In the genomic region with DNA sequence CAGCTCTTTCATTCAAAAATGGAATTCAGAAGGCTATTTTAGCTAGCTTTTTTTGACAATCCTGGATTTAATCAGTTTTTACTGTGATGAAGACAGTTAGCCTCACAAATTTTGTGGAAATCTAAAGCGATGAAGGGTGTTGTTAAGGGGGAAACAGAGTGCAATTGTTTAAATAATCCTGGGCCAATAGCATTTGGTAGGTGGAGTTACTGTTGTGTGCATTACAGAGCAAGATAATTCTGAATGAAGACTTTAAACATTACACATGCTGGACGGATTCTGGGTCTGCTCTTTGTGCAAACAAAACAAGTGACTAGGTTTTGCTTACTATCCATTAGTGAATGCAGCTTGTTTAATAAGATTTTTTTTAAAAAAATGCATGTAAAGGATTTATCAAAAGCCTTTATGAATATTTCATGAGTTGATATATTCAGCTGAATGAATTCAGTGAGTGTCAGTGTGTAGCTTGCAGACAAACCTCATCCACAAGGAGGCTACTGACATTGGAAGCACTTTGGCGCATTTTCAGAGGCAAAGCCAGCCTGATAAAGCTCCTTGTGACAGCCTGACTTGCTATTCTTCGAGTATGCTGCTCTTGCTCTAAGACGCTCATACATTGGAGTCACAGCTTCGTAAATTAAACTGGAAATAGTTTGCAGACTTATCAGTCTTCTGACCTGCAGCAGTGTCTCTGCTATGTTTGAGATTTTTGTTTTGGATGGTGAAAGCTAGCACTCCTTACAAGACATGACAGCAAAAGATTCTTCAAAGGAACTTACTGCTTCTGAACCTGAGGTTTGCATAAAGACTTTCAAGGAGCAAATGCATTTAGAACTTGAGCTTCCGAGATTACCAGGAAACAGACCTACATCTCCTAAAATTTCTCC, we compare ENCODE assay signal across 17 cellular contexts.
A peak's percentile ranks its signal among the peaks of the same experiment; 100 is the strongest.
DNase-seq lines count a peak whose midpoint lies in the region; ATAC-seq, FAIRE-seq and TF ChIP-seq lines count a peak whose summit lies in the region.
"Had no signal": no experiment of that assay in that cellular context is flagged by ENCODE, and none has a peak within 500 bp of the region (broad histone marks: within the 10 kb centered on the region; RNA-seq: fewer than 3 reads in every experiment).

No MANE protein-coding gene starts in this region.

- TF ChIP-seq CTCF in astrocyte (IDR thresholded peaks at IDR 0.05; ENCODE audit: insufficient read depth, low read depth, low read length): no peak

- H3K4me3 ChIP-seq in astrocyte (ENCODE audit: insufficient read depth, low read depth, low read length): peak overlapping the region; percentile 2
- H3K4me3 ChIP-seq: Peyer's patch, skin epidermis, thyroid gland had no signal

- H3K27me3 ChIP-seq in astrocyte (ENCODE audit: insufficient read depth, low read length): no peaks in the 10 kb centered on the region
- H3K27me3 ChIP-seq: Peyer's patch, thyroid gland had no signal

- peak overlapping the region; percentile 75 for H3K4me2 ChIP-seq in astrocyte (ENCODE audit: low read length)

- H2AFZ ChIP-seq in astrocyte (ENCODE audit: low read depth, low read length): peak overlapping the region; percentile 0

- no peaks in the 10 kb centered on the region for H4K20me1 ChIP-seq in astrocyte (ENCODE audit: insufficient read depth, low read length)

- H3K9me3 ChIP-seq in astrocyte (ENCODE audit: insufficient read depth, low read depth, low read length): no peaks in the 10 kb centered on the region
- H3K9me3 ChIP-seq: Peyer's patch, thyroid gland had no signal

- H3K79me2 ChIP-seq in astrocyte (ENCODE audit: insufficient read depth, low read length): no peaks in the 10 kb centered on the region

- H3K9me3 Mint-ChIP-seq in astrocyte (ENCODE audit: unreplicated experiment): no peaks in the 10 kb centered on the region
- H3K9me3 Mint-ChIP-seq: activated CD8-positive, alpha-beta T cell treated with anti-CD3 and anti-CD28 coated beads for 36 hours; T-helper 2 cell treated with Interferon-gamma antibody and Interleukin-4, amounts not matched to agents 5 μg/mL and 100 μg/mL, for 36 hours had no signal

- no peak for FAIRE-seq in astrocyte (lab: Jason Lieb, UNC)

- no peaks in the 10 kb centered on the region for H3K4me1 ChIP-seq in astrocyte (ENCODE audit: insufficient read depth, low read length)
- H3K4me1 ChIP-seq: Peyer's patch, thyroid gland had no signal

- no peak overlapping the region for H3K9ac ChIP-seq in astrocyte (ENCODE audit: low read length)

- no peak overlapping the region for H3K4me3 Mint-ChIP-seq in astrocyte (ENCODE audit: unreplicated experiment)
- H3K4me3 Mint-ChIP-seq: activated CD8-positive, alpha-beta T cell treated with anti-CD3 and anti-CD28 coated beads for 36 hours; T-helper 2 cell treated with Interferon-gamma antibody and Interleukin-4, amounts not matched to agents 5 μg/mL and 100 μg/mL, for 36 hours had no signal

- H3K27ac Mint-ChIP-seq in astrocyte (ENCODE audit: unreplicated experiment): no peak overlapping the region
- H3K27ac Mint-ChIP-seq: activated CD8-positive, alpha-beta T cell treated with anti-CD3 and anti-CD28 coated beads for 36 hours; T-helper 2 cell treated with Interferon-gamma antibody and Interleukin-4, amounts not matched to agents 5 μg/mL and 100 μg/mL, for 36 hours had no signal

- no peaks in the 10 kb centered on the region for H3K36me3 ChIP-seq in astrocyte (ENCODE audit: insufficient read depth, low read length)
- H3K36me3 ChIP-seq: Peyer's patch, thyroid gland had no signal

- no peak overlapping the region for H3K27ac ChIP-seq in astrocyte (ENCODE audit: low read depth, low read length)
- H3K27ac ChIP-seq: Peyer's patch, skin epidermis, thyroid gland had no signal

- no peaks in the 10 kb centered on the region for H3K36me3 Mint-ChIP-seq in astrocyte (ENCODE audit: low read depth, unreplicated experiment)

- ATAC-seq in stimulated activated naive CD8-positive, alpha-beta T cell treated with anti-CD3 and anti-CD28 coated beads, Interleukin-15, Interleukin-2, amounts not matched to agents 100 U/mL and 50 U/mL, for 24 hours: no peak
- ATAC-seq in HG02840 (IDR thresholded peaks at IDR 0.05; ENCODE audit: low FRiP score, unreplicated experiment): no peak
- ATAC-seq: activated CD8-positive, alpha-beta T cell treated with anti-CD3 and anti-CD28 coated beads for 36 hours had no signal

- H3K4me1 Mint-ChIP-seq in astrocyte (ENCODE audit: low read depth, unreplicated experiment): no peaks in the 10 kb centered on the region

- H3K27me3 Mint-ChIP-seq in astrocyte (ENCODE audit: low read depth, unreplicated experiment): no peaks in the 10 kb centered on the region

- DNase-seq in NCI-H460 (ENCODE audit: extremely low read depth, low read depth) (peak; percentile 62), astrocyte (ENCODE audit: low read depth) (peak; percentile 29), hypothalamus (lab: John Stamatoyannopoulos, UW) (peak in 33 of 51 donors; percentile 6 to 88 (median 48)), superior temporal gyrus (ENCODE audit: extremely low spot score) (peak; percentile 95), HCEC 1CT (no peak)
- DNase-seq in stimulated activated naive CD8-positive, alpha-beta T cell treated with anti-CD3 and anti-CD28 coated beads, Interleukin-15, Interleukin-2, amounts not matched to agents 100 U/mL and 50 U/mL, for 24 hours: no peak
- DNase-seq: activated CD8-positive, alpha-beta T cell treated with anti-CD3 and anti-CD28 coated beads for 36 hours; activated naive CD4-positive, alpha-beta T cell; foreskin fibroblast; KBM-7; kidney glomerular epithelial cell; NCI-H2107; Peyer's patch; thyroid gland had no signal

Comparison
In these comparisons a context has a peak if more than half of its experiments do, and no peak if none do; other contexts are left out.
1. DNase-seq: peak in NCI-H460 (single experiment), astrocyte (single experiment), hypothalamus (33 of 51) and superior temporal gyrus (single experiment); none in stimulated activated naive CD8-positive, alpha-beta T cell treated with anti-CD3 and anti-CD28 coated beads, Interleukin-15, Interleukin-2, amounts not matched to agents 100 U/mL and 50 U/mL, for 24 hours (single experiment) and HCEC 1CT (single experiment).